12 cellular contexts compared by ENCODE assay signal in the genomic region with DNA sequence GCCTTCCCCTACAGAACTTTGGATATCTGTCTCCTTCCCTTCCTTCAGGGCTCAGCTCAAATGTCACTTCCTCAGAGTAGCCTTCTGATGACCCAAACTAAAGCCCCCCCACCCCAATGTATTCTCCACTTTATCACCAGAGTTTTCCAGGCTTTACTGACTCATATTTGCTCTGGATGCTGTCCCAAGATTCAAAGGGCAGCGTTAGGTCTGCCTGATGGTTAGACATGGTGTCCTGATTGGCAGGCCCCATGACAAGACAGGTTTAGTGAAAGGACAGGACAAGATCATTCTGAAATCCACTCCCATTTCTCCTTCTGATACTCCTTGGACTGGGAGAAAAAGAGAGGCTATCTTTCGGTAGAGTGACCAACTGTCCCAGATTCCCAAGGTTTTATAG.
"Had no signal": no experiment of that assay in that cellular context is flagged by ENCODE, and none has a peak within 500 bp of the region (broad histone marks: within the 10 kb centered on the region; RNA-seq: fewer than 3 reads in every experiment).

No MANE protein-coding gene starts in this region.

- FAIRE-seq: colon, small intestine, urothelium cell line had no signal

- ATAC-seq: gastroesophageal sphincter had no signal

- H3K27me3 ChIP-seq: esophagus squamous epithelium, gastroesophageal sphincter, right atrium auricular region, suprapubic skin, thyroid gland had no signal

- H3K36me3 ChIP-seq: esophagus squamous epithelium, gastroesophageal sphincter, right atrium auricular region, suprapubic skin, thyroid gland had no signal

- H3K4me3 ChIP-seq: esophagus squamous epithelium, gastroesophageal sphincter, right atrium auricular region, suprapubic skin, thyroid gland had no signal

- H3K9me3 ChIP-seq: esophagus squamous epithelium, gastroesophageal sphincter, right atrium auricular region, suprapubic skin, thyroid gland had no signal

- H3K27ac ChIP-seq: gastroesophageal sphincter, right atrium auricular region, suprapubic skin, thyroid gland had no signal

- DNase-seq: esophagus squamous epithelium; kidney; left cardiac atrium; left ventricle myocardium superior; stimulated activated CD4-positive, alpha-beta T cell treated with anti-CD3 and anti-CD28 coated beads, Interleukin-12 subunit alpha, Interleukin-12 subunit beta, amount 100 ng/mL, for 4 hours had no signal

- H3K4me1 ChIP-seq: thyroid gland had no signal
